Comparison of ENCODE assay signal across 11 cellular contexts in genomic region chr2:209663149-209663548, GRCh38.
DNase-seq lines count a peak whose midpoint lies in the region; ATAC-seq, FAIRE-seq and TF ChIP-seq lines count a peak whose summit lies in the region.
"Had no signal": no experiment of that assay in that cellular context is flagged by ENCODE, and none has a peak within 500 bp of the region (broad histone marks: within the 10 kb centered on the region; RNA-seq: fewer than 3 reads in every experiment).

No MANE protein-coding gene starts in this region.

- in situ Hi-C loops in HepG2 (cut with HindIII; ENCODE audit: extremely low pct_ligation_motif_present, low pct_unique_long_range_greater_than_20kb) = no loop called here

- H3K9me3 Mint-ChIP-seq in endothelial cell (ENCODE audit: unreplicated experiment) (no peaks in the 10 kb centered on the region), mesothelial cell of epicardium (no peaks in the 10 kb centered on the region)
- H3K9me3 Mint-ChIP-seq: activated CD4-positive, alpha-beta T cell treated with anti-CD3 and anti-CD28 coated beads, Interleukin-2, amount 10 ng/mL, durations not matched to agents 24 days and 14 days had no signal

- no peak for TF ChIP-seq EP300 in HepG2 (IDR thresholded peaks at IDR 0.05; ENCODE audit: low read depth in 2 of 2, low read length in 2 of 2)
- no peak for TF ChIP-seq EP300 in HepG2 (CRISPR knock-in tag; IDR thresholded peaks at IDR 0.05; ENCODE audit: borderline replicate concordance)

- H3K27me3 ChIP-seq in HepG2 (ENCODE audit: control insufficient read depth in 1 of 2, insufficient read depth in 2 of 2, low read length in 2 of 2) (no peaks in the 10 kb centered on the region; a peak in 1 of 5 replicates), right lobe of liver (no peaks in the 10 kb centered on the region), OCI-LY3 (ENCODE audit: low read depth, low read length) (peaks cover 37% of the 10 kb centered on the region)
- H3K27me3 ChIP-seq: body of pancreas, spleen had no signal

- no peaks in the 10 kb centered on the region for H4K20me1 ChIP-seq in HepG2 (ENCODE audit: insufficient read depth, low read length)
- H4K20me1 ChIP-seq in OCI-LY3 (ENCODE audit: insufficient read depth, low read length) = no peaks in the 10 kb centered on the region

- TF ChIP-seq POLR2A in HepG2 (IDR thresholded peaks at IDR 0.05; ENCODE audit: insufficient read depth in 1 of 2, low read depth in 2 of 2, low read length in 2 of 2) (no peak), right lobe of liver (IDR thresholded peaks at IDR 0.05) (no peak)

- H3K4me2 ChIP-seq in HepG2 (ENCODE audit: low read depth, low read length) = no peak overlapping the region
- H3K4me2 ChIP-seq in OCI-LY3 (ENCODE audit: low read length) = peak overlapping the region; percentile 91

- H3K36me3 Mint-ChIP-seq in endothelial cell (ENCODE audit: low read depth, unreplicated experiment) (no peaks in the 10 kb centered on the region), mesothelial cell of epicardium (no peaks in the 10 kb centered on the region)

- H3K27ac ChIP-seq in HepG2 (ENCODE audit: extremely low read length, insufficient read depth, low read length) (no peak overlapping the region), right lobe of liver (no peak overlapping the region), OCI-LY3 (ENCODE audit: low read length) (no peak overlapping the region)
- H3K27ac ChIP-seq: body of pancreas, spleen had no signal

- peaks cover 11% of the 10 kb centered on the region for H3K4me1 Mint-ChIP-seq in endothelial cell (ENCODE audit: unreplicated experiment)
- peaks cover 6% of the 10 kb centered on the region for H3K4me1 Mint-ChIP-seq in mesothelial cell of epicardium
- H3K4me1 Mint-ChIP-seq: activated CD4-positive, alpha-beta T cell treated with anti-CD3 and anti-CD28 coated beads, Interleukin-2, amount 10 ng/mL, durations not matched to agents 24 days and 14 days had no signal

- H3K4me3 ChIP-seq in HepG2 (replicated peaks in 1 of 3; ENCODE audit: insufficient read depth in 1 of 3, low read depth in 2 of 3, low read length in 3 of 3) = no peak overlapping the region
- no peak overlapping the region for H3K4me3 ChIP-seq in right lobe of liver
- H3K4me3 ChIP-seq in OCI-LY3 (ENCODE audit: low read length) = peak overlapping the region; percentile 67
- H3K4me3 ChIP-seq: body of pancreas, spleen had no signal

- no TSS peak for BruUV-seq in HepG2 (replicated peaks; lab: Mats Ljungman, UMichigan)

- ATAC-seq in HepG2 (peak; percentile 35; the same call in 1 of the 3 replicates), right lobe of liver (no peak)
- ATAC-seq: body of pancreas had no signal

- intact Hi-C loops in HepG2 (cut with micrococcal nuclease; ENCODE audit: unreplicated experiment) (no loop called here), right lobe of liver (cut with DNase I) (no loop called here)

- TF ChIP-seq RAD21 in HepG2 (CRISPR knock-in tag; IDR thresholded peaks at IDR 0.05) = no peak

- H3K4me3 Mint-ChIP-seq in endothelial cell (ENCODE audit: unreplicated experiment) (no peak overlapping the region), mesothelial cell of epicardium (no peak overlapping the region)
- H3K4me3 Mint-ChIP-seq: activated CD4-positive, alpha-beta T cell treated with anti-CD3 and anti-CD28 coated beads, Interleukin-2, amount 10 ng/mL, durations not matched to agents 24 days and 14 days had no signal

- H3K9me3 ChIP-seq in HepG2 (ENCODE audit: low read length) (no peaks in the 10 kb centered on the region), right lobe of liver (no peaks in the 10 kb centered on the region), OCI-LY3 (ENCODE audit: insufficient read depth, low read length) (no peaks in the 10 kb centered on the region)
- H3K9me3 ChIP-seq: body of pancreas, spleen had no signal

- FAIRE-seq in HepG2 (lab: Jason Lieb, UNC) = no peak
- peak; percentile 13 for FAIRE-seq in urothelium cell line (lab: Jason Lieb, UNC)

- no peak overlapping the region for H3K9ac ChIP-seq in HepG2 (ENCODE audit: insufficient read depth, low read depth, low read length)
- H3K9ac ChIP-seq in OCI-LY3 (ENCODE audit: low read length) = no peak overlapping the region

- H3K36me3 ChIP-seq in HepG2 (replicated peaks in 1 of 2; ENCODE audit: control insufficient read depth in 1 of 2, insufficient read depth in 2 of 2, low read length in 2 of 2) (no peaks in the 10 kb centered on the region), right lobe of liver (no peaks in the 10 kb centered on the region), OCI-LY3 (replicated peaks; ENCODE audit: low read depth, low read length) (no peaks in the 10 kb centered on the region)
- H3K36me3 ChIP-seq: spleen had no signal

- H3K27ac Mint-ChIP-seq in endothelial cell (ENCODE audit: unreplicated experiment) = no peak overlapping the region
- H3K27ac Mint-ChIP-seq in mesothelial cell of epicardium = no peak overlapping the region
- H3K27ac Mint-ChIP-seq: activated CD4-positive, alpha-beta T cell treated with anti-CD3 and anti-CD28 coated beads, Interleukin-2, amount 10 ng/mL, durations not matched to agents 24 days and 14 days had no signal

- POLR2A ChIA-PET in HepG2 (lab: Yijun Ruan, JAX) = no interaction called here

- no peaks in the 10 kb centered on the region for H3K79me2 ChIP-seq in HepG2 (ENCODE audit: insufficient read depth, low read length)
- H3K79me2 ChIP-seq in OCI-LY3 (ENCODE audit: low read length) = no peaks in the 10 kb centered on the region

- H3K4me1 ChIP-seq in HepG2 (ENCODE audit: insufficient read depth, low read length) = no peaks in the 10 kb centered on the region
- no peaks in the 10 kb centered on the region for H3K4me1 ChIP-seq in right lobe of liver
- H3K4me1 ChIP-seq in OCI-LY3 (ENCODE audit: low read length) = peaks cover 20% of the 10 kb centered on the region
- H3K4me1 ChIP-seq: body of pancreas, spleen had no signal

- H3K27me3 Mint-ChIP-seq in endothelial cell (ENCODE audit: unreplicated experiment) (no peaks in the 10 kb centered on the region), mesothelial cell of epicardium (ENCODE audit: low read depth) (no peaks in the 10 kb centered on the region)
- H3K27me3 Mint-ChIP-seq: activated CD4-positive, alpha-beta T cell treated with anti-CD3 and anti-CD28 coated beads, Interleukin-2, amount 10 ng/mL, durations not matched to agents 24 days and 14 days had no signal

- CTCF ChIA-PET in HepG2 (lab: Yijun Ruan, JAX; ENCODE audit: low intra/inter-chr PET ratio, low total read pairs) = no interaction called here

- 0% methylated on average over 5 of the region's 5 CpGs for WGBS in HepG2 (ENCODE audit: low lambda C conversion rate)
- WGBS in right lobe of liver (ENCODE audit: insufficient coverage, low coverage, low lambda C conversion rate, missing lambda C conversion rate) = 44% methylated on average over 5 of the region's 5 CpGs

- no peak overlapping the region for H2AFZ ChIP-seq in HepG2 (ENCODE audit: low read length)
- no peak overlapping the region for H2AFZ ChIP-seq in OCI-LY3 (ENCODE audit: low read depth, low read length)

- DNase-seq in HepG2 (ENCODE audit: low spot score) = no peak
- no peak for DNase-seq in right lobe of liver
- DNase-seq in endothelial cell (ENCODE audit: low spot score) = peak; percentile 5
- DNase-seq in urothelium cell line (ENCODE audit: low spot score) = peak; percentile 34
- DNase-seq in SW480 (ENCODE audit: low spot score) = no peak
- no peak for DNase-seq in mesothelial cell of epicardium (ENCODE audit: low spot score in 2 of 2, unreplicated experiment in 2 of 2)
- DNase-seq in SIG-M5 (lab: John Stamatoyannopoulos, UW) = no peak
- DNase-seq: activated CD4-positive, alpha-beta T cell treated with anti-CD3 and anti-CD28 coated beads, Interleukin-2, amount 10 ng/mL, durations not matched to agents 24 days and 14 days; spleen had no signal

- no peak for TF ChIP-seq CTCF in HepG2 (CRISPR knock-in tag; IDR thresholded peaks at IDR 0.05)
- no peak for TF ChIP-seq CTCF in right lobe of liver (IDR thresholded peaks at IDR 0.05)
- TF ChIP-seq CTCF in OCI-LY3 (IDR thresholded peaks at IDR 0.05; ENCODE audit: low read depth, low read length) = no peak
- TF ChIP-seq CTCF in endothelial cell (IDR thresholded peaks at IDR 0.05; ENCODE audit: unreplicated experiment) = no peak
- TF ChIP-seq CTCF in mesothelial cell of epicardium (IDR thresholded peaks at IDR 0.05; ENCODE audit: unreplicated experiment) = no peak

TF ChIP-seq in HepG2, 621 proteins besides CTCF, POLR2A, EP300 and RAD21:
- TF ChIP-seq TAF1 (CRISPR knock-in tag; IDR thresholded peaks at IDR 0.05) (no peak), ZNF546 (CRISPR knock-in tag; conservative IDR thresholded peaks at IDR 0.05) (no peak), BCL3 (CRISPR knock-in tag; IDR thresholded peaks at IDR 0.05) (no peak)

Comparison
In these comparisons a context has a peak if more than half of its experiments do, and no peak if none do; other contexts are left out.
1. DNase-seq: peak in endothelial cell (single experiment) and urothelium cell line (single experiment); none in HepG2 (single experiment), right lobe of liver (0 of 3), SW480 (single experiment), mesothelial cell of epicardium (0 of 2) and SIG-M5 (single experiment).